ENCODE assay signal across 10 cellular contexts in the genomic region with DNA sequence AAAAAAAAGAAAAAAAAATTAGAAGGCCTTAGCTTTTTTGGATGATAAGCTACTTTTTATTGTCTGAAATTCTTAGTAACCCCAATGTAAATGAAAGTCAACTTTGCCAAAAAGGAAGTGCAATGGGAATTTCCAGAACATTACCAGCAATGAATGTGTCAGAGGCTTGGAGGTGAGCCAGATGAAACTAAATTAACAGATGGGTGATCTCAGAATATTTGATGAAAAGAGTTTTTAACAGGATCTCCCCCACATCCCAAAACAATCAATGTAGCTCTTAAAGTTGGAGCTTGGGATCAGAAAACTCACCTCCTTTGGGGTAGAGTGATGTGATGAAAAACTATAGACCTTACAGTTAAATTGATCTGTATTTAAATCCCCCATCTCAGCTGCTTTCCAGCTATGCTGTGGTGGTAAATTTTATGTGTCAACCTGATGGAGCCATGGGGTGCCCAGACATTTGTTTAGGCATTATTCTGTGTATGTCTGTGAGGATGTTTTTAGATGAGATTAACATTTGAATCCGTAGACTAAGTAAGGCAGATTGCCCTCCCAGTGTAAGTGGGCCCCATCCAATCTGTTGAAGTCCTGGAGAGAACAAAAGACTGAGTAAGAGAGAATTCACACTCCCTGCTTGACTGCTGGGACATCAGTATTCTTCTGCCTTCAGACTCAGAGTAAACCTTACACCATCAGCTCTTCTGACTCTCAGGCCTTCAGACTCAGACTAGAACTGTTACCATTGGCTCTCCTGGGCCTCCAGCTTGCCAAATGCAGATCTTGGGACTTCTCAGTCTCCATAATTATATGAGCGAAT.
A peak's percentile ranks its signal among the peaks of the same experiment; 100 is the strongest.
DNase-seq lines count a peak whose midpoint lies in the region; ATAC-seq, FAIRE-seq and TF ChIP-seq lines count a peak whose summit lies in the region.
"Had no signal": no experiment of that assay in that cellular context is flagged by ENCODE, and none has a peak within 500 bp of the region (broad histone marks: within the 10 kb centered on the region; RNA-seq: fewer than 3 reads in every experiment).

No MANE protein-coding gene starts in this region.

- H3K36me3 Mint-ChIP-seq in naive thymus-derived CD8-positive, alpha-beta T cell, result peaks cover 0 to 14% (median 11%) of the 10 kb centered on the region in 3 donors

- peak overlapping the region; percentile 57 for H3K27ac ChIP-seq in A673 (ENCODE audit: low read depth, low read length, poor library complexity, severe bottlenecking)
- H3K27ac ChIP-seq in ascending aorta, result peak overlapping the region; percentile 36 to 67
- peak overlapping the region; percentile 85 for H3K27ac ChIP-seq in keratinocyte (ENCODE audit: control insufficient read depth, insufficient read depth, low read length)

- peak; percentile 78 for FAIRE-seq in H54 (lab: Jason Lieb, UNC)
- peak; percentile 43 for FAIRE-seq in keratinocyte (lab: Jason Lieb, UNC)
- FAIRE-seq: G401.6 had no signal

- peak overlapping the region; percentile 57 for H3K4me2 ChIP-seq in keratinocyte (ENCODE audit: control insufficient read depth, extremely low read depth, insufficient read depth, low read depth, low read length)

- TF ChIP-seq CTCF in A673 (conservative IDR thresholded peaks at IDR 0.05; ENCODE audit: low read depth, low read length) (no peak), ascending aorta (IDR thresholded peaks at IDR 0.05) (no peak), keratinocyte (optimal IDR thresholded peaks at IDR 0.05 in 1 of 3, IDR thresholded peaks at IDR 0.05 in 1 of 3, conservative IDR thresholded peaks at IDR 0.05 in 1 of 3; ENCODE audit: extremely low read depth in 1 of 3, insufficient read depth in 2 of 3, low read length in 3 of 3) (no peak)

- no peaks in the 10 kb centered on the region for H3K36me3 ChIP-seq in A673 (ENCODE audit: insufficient read depth, low read length, poor library complexity, severe bottlenecking)
- no peaks in the 10 kb centered on the region for H3K36me3 ChIP-seq in ascending aorta
- no peaks in the 10 kb centered on the region for H3K36me3 ChIP-seq in keratinocyte (ENCODE audit: control insufficient read depth in 2 of 2, extremely low read depth in 1 of 2, insufficient read depth in 2 of 2, low read length in 2 of 2)

- intact Hi-C loops in A673 (cut with micrococcal nuclease; ENCODE audit: unreplicated experiment) (no loop called here), ascending aorta (cut with DNase I) (no loop called here)

- dilution Hi-C loops in keratinocyte (cut with MboI; ENCODE audit: extremely low pct_ligation_motif_present, low sequenced_read_pairs), result no loop called here

- H3K9ac ChIP-seq in keratinocyte (ENCODE audit: control insufficient read depth, extremely low read depth, insufficient read depth, low read length), result peak overlapping the region; percentile 55

- no peak for TF ChIP-seq POLR2A in H54 (IDR thresholded peaks at IDR 0.05; ENCODE audit: low read depth, low read length)

- peaks cover 0 to 10% (median 4%) of the 10 kb centered on the region in 9 donors for H3K9me3 Mint-ChIP-seq in naive thymus-derived CD8-positive, alpha-beta T cell

- ATAC-seq in naive thymus-derived CD8-positive, alpha-beta T cell, result no peak

- H3K27ac Mint-ChIP-seq in naive thymus-derived CD8-positive, alpha-beta T cell, result no peak overlapping the region

- H3K4me1 ChIP-seq in A673 (ENCODE audit: insufficient read depth, low read length, poor library complexity, severe bottlenecking) (peaks cover 37% of the 10 kb centered on the region), ascending aorta (peaks cover 5 to 7% of the 10 kb centered on the region in 2 donors), keratinocyte (ENCODE audit: control insufficient read depth, extremely low read depth, insufficient read depth, low read length) (peaks cover 11% of the 10 kb centered on the region)

- H3K9me3 ChIP-seq in A673 (ENCODE audit: low read depth, low read length, poor library complexity, severe bottlenecking) (no peaks in the 10 kb centered on the region), ascending aorta (no peaks in the 10 kb centered on the region), keratinocyte (ENCODE audit: control insufficient read depth, low read depth, low read length) (no peaks in the 10 kb centered on the region)

- POLR2A ChIA-PET in A673 (lab: Charles Lee; ENCODE audit: low non-redundant PET), result interaction anchor here (0.6 kb wide), 2 partner anchors 14 to 1284 kb away, joined by 3 to 5 read pairs; no protein-coding TSS in a partner anchor
- POLR2A ChIA-PET in naive thymus-derived CD8-positive, alpha-beta T cell (lab: Charles Lee), result no interaction called here

- H3K27me3 ChIP-seq in A673 (replicated peaks; ENCODE audit: insufficient read depth, low read depth, low read length, poor library complexity), result no peaks in the 10 kb centered on the region
- H3K27me3 ChIP-seq in ascending aorta, result no peaks in the 10 kb centered on the region
- no peaks in the 10 kb centered on the region for H3K27me3 ChIP-seq in keratinocyte (ENCODE audit: control insufficient read depth, extremely low read depth, insufficient read depth, low read length)

- H3K4me1 Mint-ChIP-seq in naive thymus-derived CD8-positive, alpha-beta T cell, result no peaks in the 10 kb centered on the region

- H4K20me1 ChIP-seq in keratinocyte (ENCODE audit: control insufficient read depth, extremely low read depth, insufficient read depth, low read length), result no peaks in the 10 kb centered on the region

- H2AFZ ChIP-seq in keratinocyte (ENCODE audit: control insufficient read depth, low read length), result peak overlapping the region; percentile 54

- H3K79me2 ChIP-seq in keratinocyte (ENCODE audit: control insufficient read depth, insufficient read depth, low read length), result no peaks in the 10 kb centered on the region

- no peaks in the 10 kb centered on the region for H3K9me1 ChIP-seq in keratinocyte (ENCODE audit: control insufficient read depth, extremely low read depth, insufficient read depth, low read length)

- CTCF ChIA-PET in A673 (lab: Charles Lee), result interaction anchor here (0.7 kb wide), 1 partner anchor 12 kb away, joined by 3 read pairs; no protein-coding TSS in a partner anchor

- H3K4me3 ChIP-seq in A673 (ENCODE audit: low read depth, low read length, poor library complexity, severe bottlenecking) (no peak overlapping the region), ascending aorta (no peak overlapping the region), keratinocyte (ENCODE audit: control insufficient read depth in 2 of 3, extremely low read depth in 1 of 3, insufficient read depth in 2 of 3, low read depth in 1 of 3, low read length in 3 of 3) (no peak overlapping the region)

- no TSS peak for BruUV-seq in A673 (replicated peaks; lab: Mats Ljungman, UMichigan)

- peaks cover 0 to 12% (median 0%) of the 10 kb centered on the region in 5 donors for H3K27me3 Mint-ChIP-seq in naive thymus-derived CD8-positive, alpha-beta T cell

- DNase-seq in A673 (ENCODE audit: low spot score), result peak; percentile 94
- DNase-seq in H54 (ENCODE audit: insufficient read length, low spot score), result no peak
- no peak for DNase-seq in ascending aorta (ENCODE audit: low spot score in 2 of 2)
- DNase-seq in keratinocyte (ENCODE audit: low read depth, low spot score), result no peak
- no peak for DNase-seq in mucosa of gallbladder (ENCODE audit: low spot score)
- DNase-seq in naive thymus-derived CD8-positive, alpha-beta T cell, result no peak
- no peak for DNase-seq in NCI-H748 treated with DMSO at 0.1 percent for 48 hours (lab: John Stamatoyannopoulos, UW)
- DNase-seq in nucleus accumbens (lab: John Stamatoyannopoulos, UW), result no peak
- DNase-seq: activated CD8-positive, alpha-beta memory T cell treated with anti-CD3 and anti-CD28 coated beads, Interleukin-2, amount 50 U/mL, for 4 hours had no signal

- no peak overlapping the region for H3K4me3 Mint-ChIP-seq in naive thymus-derived CD8-positive, alpha-beta T cell
